ENCODE assay signal across 27 cellular contexts in the genomic region with DNA sequence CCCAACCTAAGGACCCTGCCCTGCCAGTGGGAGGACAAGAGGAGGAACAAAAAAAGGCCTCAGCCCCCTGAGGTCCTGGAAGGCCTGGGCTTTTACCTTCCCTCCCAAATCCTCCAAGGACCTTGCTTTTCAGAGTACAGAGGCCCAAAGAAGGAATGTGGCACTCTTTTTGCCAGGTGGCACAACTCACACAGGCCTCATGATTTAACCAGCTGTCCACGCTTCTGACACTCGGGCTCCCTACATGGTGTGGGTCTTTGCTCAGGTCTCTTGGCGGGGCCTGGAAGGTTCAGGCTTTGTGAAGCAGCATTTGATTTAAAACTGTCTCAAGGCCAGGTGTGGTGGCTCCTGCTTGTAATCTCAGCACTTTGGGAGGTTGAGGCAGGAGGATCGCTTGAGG.
"Had no signal": no experiment of that assay in that cellular context is flagged by ENCODE, and none has a peak within 500 bp of the region (broad histone marks: within the 10 kb centered on the region; RNA-seq: fewer than 3 reads in every experiment).

No MANE protein-coding gene starts in this region.

- H3K9me3 Mint-ChIP-seq: activated CD4-positive, alpha-beta memory T cell treated with anti-CD3 and anti-CD28 coated beads for 36 hours; activated CD4-positive, alpha-beta T cell treated with anti-CD3 and anti-CD28 coated beads, Interleukin-2, amount 10 ng/mL, durations not matched to agents 24 days and 14 days; activated naive CD4-positive, alpha-beta T cell treated with anti-CD3 and anti-CD28 coated beads, Interleukin-2, amount 10 ng/mL, durations not matched to agents 7 days and 5 days; activated T-helper 1 cell treated with anti-CD3 and anti-CD28 coated beads, Interleukin-12 subunit alpha, Interleukin-12 subunit beta, Interleukin-2, Interleukin-4 antibody, amounts not matched to agents 30 ng/mL and 10 ng/mL and 1 ng/mL, durations not matched to agents 14 hours and 24 hours and 36 hours; nephron; T-helper 1 cell treated with Interleukin-12 subunit alpha and Interleukin-12 subunit beta and Interleukin-4 antibody, amounts not matched to agents 30 μg/mL and 1 μg/mL, for 36 hours had no signal

- DNase-seq: activated CD4-positive, alpha-beta memory T cell treated with anti-CD3 and anti-CD28 coated beads for 36 hours; activated CD4-positive, alpha-beta T cell treated with anti-CD3 and anti-CD28 coated beads, Interleukin-2, amount 10 ng/mL, durations not matched to agents 24 days and 14 days; activated CD8-positive, alpha-beta memory T cell treated with anti-CD3 and anti-CD28 coated beads, Interleukin-2, amount 50 U/mL, for 4 hours; activated effector memory CD4-positive, alpha-beta T cell treated with anti-CD3 and anti-CD28 coated beads, Interleukin-2, amount 50 U/mL, for 16 hours; activated naive CD4-positive, alpha-beta T cell treated with anti-CD3 and anti-CD28 coated beads, Interleukin-2, amount 10 ng/mL, durations not matched to agents 7 days and 5 days; activated T-cell treated with anti-CD3 and anti-CD28 coated beads, Interleukin-2, amount 50 U/mL, for 1 hour; central memory CD4-positive, alpha-beta T cell; foreskin keratinocyte; left lung; stimulated activated CD4-positive, alpha-beta T cell treated with anti-CD3 and anti-CD28 coated beads, Interleukin-1b, Interleukin-23, amount 100 ng/mL, for 48 hours; stimulated activated CD4-positive, alpha-beta T cell treated with anti-CD3 and anti-CD28 coated beads, Interleukin-4, amount 100 ng/mL, for 4 hours; stimulated activated CD8-positive, alpha-beta memory T cell treated with anti-CD3 and anti-CD28 coated beads, Interleukin-4, amount 100 ng/mL, for 48 hours; stimulated activated naive CD4-positive, alpha-beta T cell treated with Interleukin-2 at 50 U/mL for 16 hours; substantia nigra; T1000; upper lobe of left lung; WERI-Rb-1 had no signal

- H3K27me3 Mint-ChIP-seq: activated CD4-positive, alpha-beta memory T cell treated with anti-CD3 and anti-CD28 coated beads for 36 hours; activated CD4-positive, alpha-beta T cell treated with anti-CD3 and anti-CD28 coated beads, Interleukin-2, amount 10 ng/mL, durations not matched to agents 24 days and 14 days; activated naive CD4-positive, alpha-beta T cell treated with anti-CD3 and anti-CD28 coated beads, Interleukin-2, amount 10 ng/mL, durations not matched to agents 7 days and 5 days had no signal

- H3K4me3 Mint-ChIP-seq: activated CD4-positive, alpha-beta memory T cell treated with anti-CD3 and anti-CD28 coated beads for 36 hours; activated CD4-positive, alpha-beta T cell treated with anti-CD3 and anti-CD28 coated beads, Interleukin-2, amount 10 ng/mL, durations not matched to agents 24 days and 14 days; activated naive CD4-positive, alpha-beta T cell treated with anti-CD3 and anti-CD28 coated beads, Interleukin-2, amount 10 ng/mL, durations not matched to agents 7 days and 5 days; activated T-helper 1 cell treated with anti-CD3 and anti-CD28 coated beads, Interleukin-12 subunit alpha, Interleukin-12 subunit beta, Interleukin-2, Interleukin-4 antibody, amounts not matched to agents 30 ng/mL and 10 ng/mL and 1 ng/mL, durations not matched to agents 14 hours and 24 hours and 36 hours; nephron; T-helper 1 cell treated with Interleukin-12 subunit alpha and Interleukin-12 subunit beta and Interleukin-4 antibody, amounts not matched to agents 30 μg/mL and 1 μg/mL, for 36 hours had no signal

- H3K4me2 ChIP-seq: smooth muscle cell had no signal

- H3K9me3 ChIP-seq: breast epithelium, left lung, neutrophil had no signal

- H3K27ac ChIP-seq: breast epithelium, foreskin keratinocyte, left lung, neutrophil, upper lobe of left lung, WERI-Rb-1 had no signal

- H3K36me3 ChIP-seq: breast epithelium had no signal

- H3K4me1 Mint-ChIP-seq: activated naive CD4-positive, alpha-beta T cell treated with anti-CD3 and anti-CD28 coated beads, Interleukin-2, amount 10 ng/mL, durations not matched to agents 7 days and 5 days had no signal

- H3K27me3 ChIP-seq: breast epithelium, foreskin keratinocyte, left lung, neutrophil, upper lobe of left lung had no signal

- H3K4me3 ChIP-seq: breast epithelium, left lung, lung, smooth muscle cell, upper lobe of left lung had no signal

- ATAC-seq: activated CD4-positive, CD25-positive, alpha-beta regulatory T cell treated with anti-CD3 and anti-CD28 coated beads, Interleukin-2, amount 50 U/mL, for 24 hours; esophagus mucosa; foreskin keratinocyte; left lung; sciatic nerve had no signal

- H3K27ac Mint-ChIP-seq: activated CD4-positive, alpha-beta memory T cell treated with anti-CD3 and anti-CD28 coated beads for 36 hours; activated naive CD4-positive, alpha-beta T cell treated with anti-CD3 and anti-CD28 coated beads, Interleukin-2, amount 10 ng/mL, durations not matched to agents 7 days and 5 days; activated T-helper 1 cell treated with anti-CD3 and anti-CD28 coated beads, Interleukin-12 subunit alpha, Interleukin-12 subunit beta, Interleukin-2, Interleukin-4 antibody, amounts not matched to agents 30 ng/mL and 10 ng/mL and 1 ng/mL, durations not matched to agents 14 hours and 24 hours and 36 hours; nephron; T-helper 1 cell treated with Interleukin-12 subunit alpha and Interleukin-12 subunit beta and Interleukin-4 antibody, amounts not matched to agents 30 μg/mL and 1 μg/mL, for 36 hours had no signal

- H3K4me1 ChIP-seq: breast epithelium, foreskin keratinocyte had no signal
